10 cellular contexts compared by ENCODE assay signal in the genomic region with DNA sequence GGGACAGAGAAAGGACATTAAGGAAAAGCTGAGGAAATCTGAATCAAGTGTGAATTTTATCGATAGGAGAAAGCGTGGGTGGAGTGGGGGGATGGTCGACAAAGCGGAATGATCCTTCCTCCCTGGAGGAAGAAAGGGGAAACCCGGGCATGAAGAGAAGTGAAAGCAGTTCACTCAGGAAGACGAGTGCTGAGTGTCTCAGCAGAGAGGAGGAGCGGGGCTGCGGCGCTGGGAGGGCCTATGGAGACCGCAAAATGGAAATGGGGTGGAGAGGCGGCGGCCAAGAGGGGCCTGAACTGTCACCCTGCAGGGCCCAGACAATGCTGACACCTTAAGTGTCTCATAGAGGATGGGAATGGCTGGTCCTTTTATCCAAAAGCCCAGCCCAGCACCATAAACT. TPM values are rescaled to one million over a fixed set of nuclear protein-coding genes. Genes with fewer than 3 reads are reported as not detected.
DNase-seq lines count a peak whose midpoint lies in the region; ATAC-seq and TF ChIP-seq lines count a peak whose summit lies in the region.
"Had no signal": no experiment of that assay in that cellular context is flagged by ENCODE, and none has a peak within 500 bp of the region (broad histone marks: within the 10 kb centered on the region; RNA-seq: fewer than 3 reads in every experiment).

No MANE protein-coding gene starts in this region.

- no peak overlapping the region for H3K27ac Mint-ChIP-seq in activated B cell treated with CpG ODN at 0.5 μM for 24 hours

- H3K4me3 Mint-ChIP-seq in activated B cell treated with CpG ODN at 0.5 μM for 24 hours: peak overlapping the region; percentile 47

- TF ChIP-seq CTCF in GM12865 (IDR thresholded peaks at IDR 0.05; ENCODE audit: insufficient read depth, low read depth, low read length, missing control alignments): no peak
- TF ChIP-seq CTCF in activated B cell treated with CpG ODN at 0.5 μM for 24 hours (IDR thresholded peaks at IDR 0.05): no peak
- TF ChIP-seq CTCF in left ventricle myocardium inferior (IDR thresholded peaks at IDR 0.05; ENCODE audit: borderline replicate concordance): no peak
- no peak for TF ChIP-seq CTCF in gastrocnemius medialis (IDR thresholded peaks at IDR 0.05 in 4 of 5, conservative IDR thresholded peaks at IDR 0.05 in 1 of 5)
- TF ChIP-seq CTCF in GM10248 (IDR thresholded peaks at IDR 0.05; ENCODE audit: control extremely low read depth, extremely low read depth, low read depth, missing control alignments): no peak

- H3K36me3 ChIP-seq in left ventricle myocardium inferior (no peaks in the 10 kb centered on the region), gastrocnemius medialis (no peaks in the 10 kb centered on the region)

- DNase-seq in GM12865 (ENCODE audit: low read depth) (peak; percentile 49), activated B cell treated with CpG ODN at 0.5 μM for 24 hours (no peak), left ventricle myocardium inferior (peak; percentile 52), gastrocnemius medialis (peak in 1 of 2 donors; percentile 37), GOT3 (lab: John Stamatoyannopoulos, UW) (no peak), KG1 (lab: John Stamatoyannopoulos, UW) (no peak), GM10248 (ENCODE audit: extremely low spot score) (no peak)

- H3K9me3 ChIP-seq in left ventricle myocardium inferior (replicated peaks) (no peaks in the 10 kb centered on the region), gastrocnemius medialis (no peaks in the 10 kb centered on the region)
- H3K9me3 ChIP-seq: SJSA1 had no signal

- H3K4me1 Mint-ChIP-seq in activated B cell treated with CpG ODN at 0.5 μM for 24 hours: peaks cover 53% of the 10 kb centered on the region

- H3K27me3 ChIP-seq in left ventricle myocardium inferior (ENCODE audit: low read depth): no peaks in the 10 kb centered on the region
- no peaks in the 10 kb centered on the region for H3K27me3 ChIP-seq in gastrocnemius medialis
- H3K27me3 ChIP-seq: SJSA1 had no signal

- POLR2A ChIA-PET in activated B cell treated with CpG ODN at 0.5 μM for 24 hours (lab: Charles Lee): no interaction called here
- POLR2A ChIA-PET in GM10248 (lab: Yijun Ruan, JAX): no interaction called here

- in situ Hi-C loops in gastrocnemius medialis (cut with MboI; ENCODE audit: low sequenced_read_pairs in 4 of 4): no loop called here

- intact Hi-C loops in activated B cell treated with CpG ODN at 0.5 μM for 24 hours (cut with micrococcal nuclease): no loop called here
- intact Hi-C loops in left ventricle myocardium inferior (cut with micrococcal nuclease): no loop called here
- intact Hi-C loops in gastrocnemius medialis (cut with DNase I; ENCODE audit: low total_unique reads): no loop called here

- ATAC-seq in activated B cell treated with CpG ODN at 0.5 μM for 24 hours (ENCODE audit: low read depth): peak; percentile 50
- ATAC-seq in gastrocnemius medialis: no peak
- ATAC-seq in GM21723 (IDR thresholded peaks at IDR 0.05; ENCODE audit: unreplicated experiment): no peak

- peak overlapping the region; percentile 67 for H3K27ac ChIP-seq in left ventricle myocardium inferior (replicated peaks)
- peak overlapping the region; percentile 71 to 83 (median 78) for H3K27ac ChIP-seq in gastrocnemius medialis
- H3K27ac ChIP-seq: HL-60, SJSA1 had no signal

- H3K4me3 ChIP-seq in GM12865 (ENCODE audit: low read depth, low read length): peak overlapping the region; percentile 3; the same call in 1 of the 2 replicates
- peak overlapping the region; percentile 49 for H3K4me3 ChIP-seq in left ventricle myocardium inferior
- H3K4me3 ChIP-seq in gastrocnemius medialis: peak overlapping the region in 3 of 4 donors; percentile 25 to 33 (median 32)
- H3K4me3 ChIP-seq: SJSA1 had no signal

- no peaks in the 10 kb centered on the region for H3K9me3 Mint-ChIP-seq in activated B cell treated with CpG ODN at 0.5 μM for 24 hours

- TF ChIP-seq POLR2A in gastrocnemius medialis (IDR thresholded peaks at IDR 0.05): peak in 1 of 2 donors; percentile 16

- no peaks in the 10 kb centered on the region for H3K27me3 Mint-ChIP-seq in activated B cell treated with CpG ODN at 0.5 μM for 24 hours

- CTCF ChIA-PET in activated B cell treated with CpG ODN at 0.5 μM for 24 hours (lab: Charles Lee) (no interaction called here), GM10248 (lab: Yijun Ruan, JAX) (interaction anchor here (1.1 kb wide), 1 partner anchor 112 kb away, joined by 3 read pairs; no protein-coding TSS in a partner anchor)

- H3K4me1 ChIP-seq in left ventricle myocardium inferior (peaks cover 92% of the 10 kb centered on the region), gastrocnemius medialis (peaks cover 66 to 76% of the 10 kb centered on the region in 2 donors)

- H3K36me3 Mint-ChIP-seq in activated B cell treated with CpG ODN at 0.5 μM for 24 hours (ENCODE audit: low read depth): peaks cover 28% of the 10 kb centered on the region

RNA-seq across cellular contexts. Expression of a gene that starts 8.7 kb away (rescaled TPM):
- total RNA-seq in activated B cell treated with CpG ODN at 0.5 μM for 24 hours (24.4 and 26.9 TPM in 2 replicates), left ventricle myocardium inferior (36.8 TPM), gastrocnemius medialis (10 to 100 TPM; 55.0 to 93.5 (median 68.4) TPM)

RNA-seq across cellular contexts. Expression of a gene that starts 25.0 kb away (rescaled TPM):
- total RNA-seq in activated B cell treated with CpG ODN at 0.5 μM for 24 hours (0.62 and 1.1 TPM in 2 replicates), left ventricle myocardium inferior (10.0 TPM), gastrocnemius medialis (10 to 100 TPM in 3 of 4 donors, 1 to 10 TPM in 1; 8.2 to 22.4 (median 21.4) TPM)

Comparison
In these comparisons a context has a peak if more than half of its experiments do, and no peak if none do; other contexts are left out.
1. DNase-seq: peak in GM12865 (single experiment) and left ventricle myocardium inferior (single experiment); none in activated B cell treated with CpG ODN at 0.5 μM for 24 hours (single experiment), GOT3 (single experiment), KG1 (single experiment) and GM10248 (single experiment).
2. Peak in every context shown above with its lines, with median percentiles within 50 percentile points of each other: H3K4me3 ChIP-seq.